ENCODE assay signal across 12 cellular contexts in the genomic region with DNA sequence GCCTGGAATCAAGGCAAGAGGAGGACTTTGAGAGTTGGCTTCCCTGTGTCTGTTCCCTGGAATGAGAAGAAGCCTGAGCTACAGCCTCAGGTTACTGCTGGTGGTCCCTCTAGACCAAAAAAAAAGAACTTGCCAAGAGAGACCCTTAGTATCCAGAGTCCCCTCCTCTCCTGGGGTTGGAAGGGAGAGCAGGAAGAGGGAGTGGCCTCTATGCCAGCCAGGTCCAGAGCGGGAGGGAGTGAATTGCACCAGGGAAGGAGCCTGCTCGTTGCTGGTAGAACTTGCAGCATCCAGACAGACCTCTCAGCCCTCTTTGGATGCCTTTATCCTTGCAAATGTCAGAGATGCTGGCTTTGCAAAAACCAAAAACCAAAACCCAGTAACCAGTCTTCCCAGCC.
"Had no signal": no experiment of that assay in that cellular context is flagged by ENCODE, and none has a peak within 500 bp of the region (broad histone marks: within the 10 kb centered on the region; RNA-seq: fewer than 3 reads in every experiment).

No MANE protein-coding gene starts in this region.

- DNase-seq: activated CD4-positive, alpha-beta T cell treated with anti-CD3 and anti-CD28 coated beads, Interleukin-2, amount 10 ng/mL, durations not matched to agents 7 days and 5 days; activated CD8-positive, alpha-beta memory T cell treated with anti-CD3 and anti-CD28 coated beads, Interleukin-2, amount 50 U/mL, for 48 hours; activated gamma-delta T cell; activated T-cell treated with anti-CD3 and anti-CD28 coated beads, Interleukin-2, amount 50 U/mL, for 72 hours; right lobe of liver; stomach; testis; upper lobe of right lung had no signal

- H3K27ac Mint-ChIP-seq: activated CD4-positive, alpha-beta T cell treated with anti-CD3 and anti-CD28 coated beads, Interleukin-2, amount 10 ng/mL, durations not matched to agents 7 days and 5 days; activated naive CD4-positive, alpha-beta T cell treated with anti-CD3 and anti-CD28 coated beads, Interleukin-2, amount 50 U/mL, for 72 hours; activated T-cell treated with anti-CD3 and anti-CD28 coated beads, Interleukin-2, amount 50 U/mL, for 72 hours; T-helper 2 cell treated with Interferon-gamma antibody and Interleukin-4, amounts not matched to agents 5 μg/mL and 100 μg/mL, for 36 hours had no signal

- H3K36me3 ChIP-seq: cardiac muscle cell, right lobe of liver, stomach, upper lobe of right lung had no signal

- ATAC-seq: activated naive CD4-positive, alpha-beta T cell treated with anti-CD3 and anti-CD28 coated beads, Interleukin-2, amount 50 U/mL, for 72 hours; activated T-cell treated with anti-CD3 and anti-CD28 coated beads, Interleukin-2, amount 50 U/mL, for 72 hours; right lobe of liver; upper lobe of right lung had no signal

- H3K9me3 ChIP-seq: right lobe of liver, stomach, testis, upper lobe of right lung had no signal

- H3K4me1 Mint-ChIP-seq: activated CD4-positive, alpha-beta T cell treated with anti-CD3 and anti-CD28 coated beads, Interleukin-2, amount 10 ng/mL, durations not matched to agents 7 days and 5 days had no signal

- H3K4me1 ChIP-seq: right lobe of liver, testis, upper lobe of right lung had no signal

- H3K4me3 ChIP-seq: cardiac muscle cell, dorsolateral prefrontal cortex, right lobe of liver, stomach, testis, upper lobe of right lung had no signal

- H3K36me3 Mint-ChIP-seq: activated naive CD4-positive, alpha-beta T cell treated with anti-CD3 and anti-CD28 coated beads, Interleukin-2, amount 50 U/mL, for 72 hours had no signal

- H3K9me3 Mint-ChIP-seq: activated CD4-positive, alpha-beta T cell treated with anti-CD3 and anti-CD28 coated beads, Interleukin-2, amount 10 ng/mL, durations not matched to agents 7 days and 5 days; activated naive CD4-positive, alpha-beta T cell treated with anti-CD3 and anti-CD28 coated beads, Interleukin-2, amount 50 U/mL, for 72 hours; activated T-cell treated with anti-CD3 and anti-CD28 coated beads, Interleukin-2, amount 50 U/mL, for 72 hours; T-helper 2 cell treated with Interferon-gamma antibody and Interleukin-4, amounts not matched to agents 5 μg/mL and 100 μg/mL, for 36 hours had no signal

- H3K4me3 Mint-ChIP-seq: activated CD4-positive, alpha-beta T cell treated with anti-CD3 and anti-CD28 coated beads, Interleukin-2, amount 10 ng/mL, durations not matched to agents 7 days and 5 days; activated T-cell treated with anti-CD3 and anti-CD28 coated beads, Interleukin-2, amount 50 U/mL, for 72 hours; T-helper 2 cell treated with Interferon-gamma antibody and Interleukin-4, amounts not matched to agents 5 μg/mL and 100 μg/mL, for 36 hours had no signal

- H3K27me3 ChIP-seq: cardiac muscle cell, dorsolateral prefrontal cortex, right lobe of liver, stomach, testis had no signal

- H3K27ac ChIP-seq: cardiac muscle cell, dorsolateral prefrontal cortex, right lobe of liver, stomach, testis, upper lobe of right lung had no signal
